8 cellular contexts compared by ENCODE assay signal in genomic region chr12:82359115-82359478, GRCh38. TPM values are rescaled to one million over a fixed set of nuclear protein-coding genes. Genes with fewer than 3 reads are reported as not detected.
DNase-seq lines count a peak whose midpoint lies in the region; ATAC-seq, FAIRE-seq and TF ChIP-seq lines count a peak whose summit lies in the region.

No MANE protein-coding gene starts in this region.

- no peak overlapping the region for H3K56ac ChIP-seq in H1 (replicated peaks; ENCODE audit: insufficient read length, low read depth, low read length)

- peaks cover 3% of the 10 kb centered on the region for H3K23me2 ChIP-seq in H1 (ENCODE audit: low read depth, low read length)

- no peak overlapping the region for H3K18ac ChIP-seq in H1 (ENCODE audit: extremely low read depth, low read length)

- H3K27me3 ChIP-seq in H1 (replicated peaks in 1 of 4; ENCODE audit: control insufficient read depth in 3 of 4, extremely low read depth in 1 of 4, insufficient read depth in 3 of 4, low read length in 3 of 4): no peaks in the 10 kb centered on the region

- no peak overlapping the region for H2BK120ac ChIP-seq in H1 (replicated peaks; ENCODE audit: low read depth, low read length)

- 23% methylated on average over 4 of the region's 4 CpGs; no CpG with 5 or more reads in 1 of the 2 experiments for WGBS in H1 (ENCODE audit: extremely low coverage in 1 of 2, insufficient coverage in 1 of 2, insufficient read length in 1 of 2, insufficient replicate concordance in 2 of 2, low coverage in 1 of 2, low lambda C conversion rate in 2 of 2, missing lambda C conversion rate in 1 of 2), 2 experiments

- TF ChIP-seq CTCF in AG04449 (IDR thresholded peaks at IDR 0.05; ENCODE audit: insufficient read depth, low read length, missing control alignments) (no peak), H1 (IDR thresholded peaks at IDR 0.05; ENCODE audit: control extremely low read depth in 1 of 3, insufficient read depth in 1 of 3, low read depth in 1 of 3, low read length in 3 of 3) (no peak)

- 0 out of 2 replicates have a peak overlapping the region, but pooled peaks have one; percentile 44 for H2BK5ac ChIP-seq in H1 (ENCODE audit: low read depth, low read length)

- H2BK12ac ChIP-seq in H1 (ENCODE audit: low read depth, low read length): no peak overlapping the region

- H3K23ac ChIP-seq in H1 (ENCODE audit: insufficient read length): no peak overlapping the region

- no peak overlapping the region for H3K27ac ChIP-seq in H1 (ENCODE audit: low read depth, low read length)

- no peaks in the 10 kb centered on the region; a peak in 1 of 4 replicates for H3K9me3 ChIP-seq in H1 (ENCODE audit: insufficient read depth in 2 of 2, low read depth in 1 of 2, low read length in 1 of 2)

- H4K5ac ChIP-seq in H1 (ENCODE audit: insufficient read length, low read depth, low read length): no peak overlapping the region

- TF ChIP-seq RAD21 in H1 (IDR thresholded peaks at IDR 0.05 in 1 of 2, conservative IDR thresholded peaks at IDR 0.05 in 1 of 2; ENCODE audit: low read depth in 2 of 2, low read length in 2 of 2): no peak

- H3K4me3 ChIP-seq in AG04449 (ENCODE audit: low read depth, low read length) (peak overlapping the region; percentile 93), H1 (ENCODE audit: extremely low read depth in 1 of 4, insufficient read depth in 2 of 4, low read depth in 3 of 4, low read length in 4 of 4) (peak overlapping the region; percentile 43 to 98 (median 74))

- H4K91ac ChIP-seq in H1 (replicated peaks; ENCODE audit: insufficient read length, low read length): no peak overlapping the region

- no peak overlapping the region for H2BK15ac ChIP-seq in H1 (ENCODE audit: low read length)

- H3K4me1 ChIP-seq in H1 (replicated peaks in 1 of 4; ENCODE audit: control insufficient read depth in 3 of 4, insufficient read depth in 4 of 4, low read length in 3 of 4): peaks cover 0 to 4% (median under 1%) of the 10 kb centered on the region in 4 experiments; a peak in 3 of 7 replicates

- H3K4me2 ChIP-seq in H1 (ENCODE audit: insufficient read depth in 1 of 2, low read depth in 2 of 2, low read length in 2 of 2): peak overlapping the region; percentile 48 to 73

- DNase-seq in AG04449 (ENCODE audit: low read depth, low spot score): no peak
- peak; percentile 22 to 48 for DNase-seq in SHP77 (lab: John Stamatoyannopoulos, UW)
- DNase-seq in H1 (ENCODE audit: low read depth in 1 of 2, low spot score in 2 of 2): no peak
- peak; percentile 31 for DNase-seq in myocyte (ENCODE audit: low read depth)
- no peak for DNase-seq in hepatic stellate cell (ENCODE audit: low spot score)
- DNase-seq in germinal center (ENCODE audit: low spot score): no peak

- H3K4ac ChIP-seq in H1 (replicated peaks; ENCODE audit: insufficient read length, low read depth, low read length): no peak overlapping the region

- H3K79me2 ChIP-seq in H1 (ENCODE audit: control insufficient read depth in 1 of 2, insufficient read depth in 2 of 2, low read length in 2 of 2): peaks cover 3 to 67% of the 10 kb centered on the region in 2 experiments; a peak in 3 of 4 replicates

- FAIRE-seq in H1 (lab: Jason Lieb, UNC): no peak

- H3K14ac ChIP-seq in H1 (ENCODE audit: insufficient read length): no peak overlapping the region

- ATAC-seq in GM18499 (IDR thresholded peaks at IDR 0.05; ENCODE audit: insufficient read depth, unreplicated experiment) (peak; percentile 4), HG03354 (IDR thresholded peaks at IDR 0.05; ENCODE audit: poor library complexity, severe bottlenecking, unreplicated experiment) (peak; percentile 16)

- peaks cover 8 to 21% (median 13%) of the 10 kb centered on the region in 4 experiments; a peak in 5 of 8 replicates for H3K36me3 ChIP-seq in H1 (ENCODE audit: control insufficient read depth in 2 of 4, insufficient read depth in 4 of 4, low read length in 3 of 4)

- CTCF ChIA-PET in AG04449 (lab: Yijun Ruan, JAX) (interaction anchor here (0.9 to 2.9 kb wide), 16 partner anchors 9 to 1715 kb away, joined by 3 to 31 read pairs (median 5); no protein-coding TSS in a partner anchor), H1 (lab: Charles Lee; ENCODE audit: partially characterized antibody) (interaction anchor here (0.6 to 3.6 kb wide), 22 partner anchors 9 to 748 kb away, joined by 3 to 18 read pairs (median 4); no protein-coding TSS in a partner anchor)

- H2AFZ ChIP-seq in H1 (ENCODE audit: low read length): 0 out of 2 replicates have a peak overlapping the region, but pooled peaks have one; percentile 33

- H3K79me1 ChIP-seq in H1 (ENCODE audit: low read depth, low read length): no peaks in the 10 kb centered on the region

- H4K20me1 ChIP-seq in H1 (replicated peaks in 1 of 2; ENCODE audit: control insufficient read depth in 1 of 2, insufficient read depth in 2 of 2, low read length in 2 of 2): no peaks in the 10 kb centered on the region

- peak overlapping the region in 3 of 4 experiments; percentile 9 to 43 (median 34); a peak in 5 of 7 replicates for H3K9ac ChIP-seq in H1 (replicated peaks in 1 of 4; ENCODE audit: extremely low read depth in 1 of 4, low read depth in 3 of 4, low read length in 3 of 4)

- H2AK5ac ChIP-seq in H1 (ENCODE audit: low read depth, low read length): no peak overlapping the region

- no peak overlapping the region for H4K8ac ChIP-seq in H1 (ENCODE audit: extremely low read depth, insufficient read depth, low read length)

- H2BK20ac ChIP-seq in H1 (ENCODE audit: low read length): no peak overlapping the region

- no peak for TF ChIP-seq EP300 in H1 (IDR thresholded peaks at IDR 0.05; ENCODE audit: borderline replicate concordance in 1 of 2, low read depth in 2 of 2, low read length in 2 of 2)

- POLR2A ChIA-PET in AG04449 (lab: Yijun Ruan, JAX): no interaction called here
- POLR2A ChIA-PET in H1 (lab: Charles Lee; ENCODE audit: partially characterized antibody): interaction anchor here (1.0 to 2.4 kb wide), 9 partner anchors 10 to 96 kb away, joined by 3 to 19 read pairs (median 4); no protein-coding TSS in a partner anchor

- TF ChIP-seq POLR2A in H1 (IDR thresholded peaks at IDR 0.05; ENCODE audit: control extremely low read depth in 1 of 2, low read depth in 2 of 2, low read length in 2 of 2): no peak

TF ChIP-seq in H1, 55 proteins besides CTCF, POLR2A, EP300 and RAD21 (continues in another document):
- TF ChIP-seq EGR1 (IDR thresholded peaks at IDR 0.05; ENCODE audit: borderline replicate concordance, low read depth, low read length) (no peak), CHD2 (IDR thresholded peaks at IDR 0.05; ENCODE audit: low read length) (no peak), ATF3 (IDR thresholded peaks at IDR 0.05; ENCODE audit: insufficient read depth, low read depth, low read length) (no peak), ATF2 (IDR thresholded peaks at IDR 0.05; ENCODE audit: low read length) (no peak), MAX (IDR thresholded peaks at IDR 0.05) (no peak), TEAD4 (IDR thresholded peaks at IDR 0.05; ENCODE audit: low read depth, low read length) (no peak), KDM5A (IDR thresholded peaks at IDR 0.05; ENCODE audit: low read length) (no peak), E2F6 (IDR thresholded peaks at IDR 0.05) (no peak), SUZ12 (IDR thresholded peaks at IDR 0.05; ENCODE audit: low read length) (no peak)

RNA-seq across cellular contexts. Expression of gene METTL25, which starts 0.8 kb away (rescaled TPM):
- total RNA-seq in H1 (2021; fragmentation: NEBNext Ultra II Directional; extraction: Animal tissue kit (Norgen Biotek cat#: 25700)): 8.3 and 10.8 TPM in 2 replicates
- polyA plus RNA-seq in H1 (2011; rRNA removed): 2.1 and 2.4 TPM in 2 replicates
- 5.1 TPM for polyA plus RNA-seq in H1 (2011; cell fraction: cytosol; rRNA removed)
- polyA plus RNA-seq in H1 (2011; cell fraction: nucleus; rRNA removed): 8.2 TPM
- polyA plus RNA-seq in H1 (2012, experiment 1 of 2): 5.3 to 8.7 TPM (median 6.4 TPM) in 4 replicates
- 1.2 TPM for polyA plus RNA-seq in H1 (2012, experiment 2 of 2)
- polyA plus RNA-seq in H1 (2013, experiment 1 of 2): 6.5 TPM
- polyA plus RNA-seq in H1 (2013, experiment 2 of 2): 5.4 TPM
- 8.6 and 9.4 TPM in 2 replicates for polyA minus RNA-seq in H1 (2011; rRNA and poly(A)+ RNA removed)
- 5.9 TPM for polyA minus RNA-seq in H1 (2011; cell fraction: cytosol; rRNA and poly(A)+ RNA removed)
- polyA minus RNA-seq in H1 (2011; cell fraction: nucleus; rRNA and poly(A)+ RNA removed): 22.9 TPM
- total RNA-seq in myocyte: 6.4 and 7.0 TPM in 2 replicates
- 1.9 TPM for polyA plus RNA-seq in myocyte (2012)

RNA-seq across cellular contexts. Expression of gene CCDC59, which starts 0.9 kb away (rescaled TPM):
- total RNA-seq in H1 (2021; fragmentation: NEBNext Ultra II Directional; extraction: Animal tissue kit (Norgen Biotek cat#: 25700)): 54.0 and 59.1 TPM in 2 replicates
- polyA plus RNA-seq in H1 (2011; rRNA removed): 8.6 and 11.6 TPM in 2 replicates
- polyA plus RNA-seq in H1 (2011; cell fraction: cytosol; rRNA removed): 30.9 TPM
- polyA plus RNA-seq in H1 (2011; cell fraction: nucleus; rRNA removed): 7.4 TPM
- polyA plus RNA-seq in H1 (2012, experiment 1 of 2): 33.4 to 52.3 TPM (median 38.9 TPM) in 4 replicates
- 4.0 TPM for polyA plus RNA-seq in H1 (2012, experiment 2 of 2)
- polyA plus RNA-seq in H1 (2013, experiment 1 of 2): 115 TPM
- polyA plus RNA-seq in H1 (2013, experiment 2 of 2): 110 TPM
- polyA minus RNA-seq in H1 (2011; rRNA and poly(A)+ RNA removed): 5.2 and 6.6 TPM in 2 replicates
- polyA minus RNA-seq in H1 (2011; cell fraction: cytosol; rRNA and poly(A)+ RNA removed): 9.2 TPM
- polyA minus RNA-seq in H1 (2011; cell fraction: nucleus; rRNA and poly(A)+ RNA removed): 30.6 TPM
- total RNA-seq in myocyte: 35.7 and 45.2 TPM in 2 replicates
- polyA plus RNA-seq in myocyte (2012): 18.3 TPM

Comparison
In these comparisons a context has a peak if more than half of its experiments do, and no peak if none do; other contexts are left out.
1. DNase-seq: peak in SHP77 (2 of 2) and myocyte (single experiment); none in AG04449 (single experiment), H1 (0 of 2), hepatic stellate cell (single experiment) and germinal center (single experiment).